In the genomic region with DNA sequence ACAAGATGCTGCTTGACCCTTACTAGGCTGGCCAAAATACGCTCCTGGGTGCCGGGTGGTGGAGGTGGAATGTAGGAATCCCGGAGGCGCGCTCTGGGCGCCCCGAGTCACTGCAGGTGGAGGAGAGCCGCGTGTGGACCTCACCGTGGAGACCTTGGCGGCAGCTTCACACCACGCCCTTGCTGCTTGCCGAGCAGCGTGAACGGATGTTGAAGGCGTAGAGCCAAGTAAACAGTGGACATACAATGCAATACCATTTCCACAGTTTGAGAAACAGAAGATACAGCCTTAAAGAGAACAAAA, we compare ENCODE assay signal across 8 cellular contexts. TPM values are rescaled to one million over a fixed set of nuclear protein-coding genes. Genes with fewer than 3 reads are reported as not detected.
DNase-seq lines count a peak whose midpoint lies in the region; ATAC-seq and TF ChIP-seq lines count a peak whose summit lies in the region.

No MANE protein-coding gene starts in this region.

- H3K36me3 ChIP-seq in BE2C (no peaks in the 10 kb centered on the region), vagina (no peaks in the 10 kb centered on the region)
- no peaks in the 10 kb centered on the region for H3K36me3 ChIP-seq in naive thymus-derived CD4-positive, alpha-beta T cell (ENCODE audit: control insufficient read depth in 2 of 3, insufficient read depth in 3 of 3, low read length in 3 of 3)

- peaks cover 0 to 5% (median 1%) of the 10 kb centered on the region in 11 donors for H3K9me3 Mint-ChIP-seq in naive thymus-derived CD4-positive, alpha-beta T cell

- peak overlapping the region; percentile 69 for H3K4me3 ChIP-seq in BE2C (ENCODE audit: low read depth, low read length)
- H3K4me3 ChIP-seq in naive thymus-derived CD4-positive, alpha-beta T cell (ENCODE audit: low read length): peak overlapping the region; percentile 77
- H3K4me3 ChIP-seq in vagina: peak overlapping the region; percentile 56 to 66

- DNase-seq in BE2C (no peak), NCI-H146 (lab: John Stamatoyannopoulos, UW) (peak; percentile 74), erythroblast (lab: John Stamatoyannopoulos, UW) (peak; percentile 72 to 75), vagina (ENCODE audit: extremely low spot score in 2 of 2) (no peak), NCI-H2196 treated with DMSO at 0.1 percent for 48 hours (lab: John Stamatoyannopoulos, UW; ENCODE audit: unreplicated experiment) (no peak)
- peak; percentile 39 for DNase-seq in activated CD8-positive, alpha-beta memory T cell treated with anti-CD3 and anti-CD28 coated beads, Interleukin-2, amount 50 U/mL, for 4 hours
- DNase-seq in naive thymus-derived CD4-positive, alpha-beta T cell: peak in 5 of 9 donors; percentile 17 to 37 (median 27)

- peaks cover 0 to 13% (median 0%) of the 10 kb centered on the region in 5 donors for H3K36me3 Mint-ChIP-seq in naive thymus-derived CD4-positive, alpha-beta T cell

- H3K9me3 ChIP-seq in BE2C: no peaks in the 10 kb centered on the region
- H3K9me3 ChIP-seq in naive thymus-derived CD4-positive, alpha-beta T cell (ENCODE audit: control insufficient read depth in 2 of 3, low read length in 3 of 3): no peaks in the 10 kb centered on the region
- H3K9me3 ChIP-seq in vagina: no peaks in the 10 kb centered on the region

- peaks cover 0 to 44% (median 0%) of the 10 kb centered on the region in 5 donors for H3K27me3 Mint-ChIP-seq in naive thymus-derived CD4-positive, alpha-beta T cell

- POLR2A ChIA-PET in naive thymus-derived CD4-positive, alpha-beta T cell (lab: Charles Lee): interaction anchor here (1.8 to 2.9 kb wide), 3 partner anchors 8 to 75 kb away, joined by 4 to 17 read pairs (median 7); a partner anchor contains a TSS

- H3K27ac Mint-ChIP-seq in naive thymus-derived CD4-positive, alpha-beta T cell: peak overlapping the region; percentile 34 to 92 (median 77)

- no peak for TF ChIP-seq POLR2A in erythroblast (IDR thresholded peaks at IDR 0.05; ENCODE audit: low read length)
- TF ChIP-seq POLR2A in vagina (IDR thresholded peaks at IDR 0.05): no peak

- intact Hi-C loops in naive thymus-derived CD4-positive, alpha-beta T cell (cut with micrococcal nuclease): loop anchor here (1.0 to 10.0 kb wide), 8 partner anchors 32 to 618 kb away; a partner anchor contains a TSS
- intact Hi-C loops in vagina (cut with DNase I): no loop called here

- CTCF ChIA-PET in naive thymus-derived CD4-positive, alpha-beta T cell (lab: Charles Lee): interaction anchor here (2.0 kb wide), 1 partner anchor 123 kb away, joined by 5 read pairs; no protein-coding TSS in a partner anchor

- peaks cover 27 to 31% (median 29%) of the 10 kb centered on the region in 7 donors for H3K4me1 Mint-ChIP-seq in naive thymus-derived CD4-positive, alpha-beta T cell

- H3K4me1 ChIP-seq in BE2C (no peaks in the 10 kb centered on the region), vagina (peaks cover 25% of the 10 kb centered on the region)
- H3K4me1 ChIP-seq in naive thymus-derived CD4-positive, alpha-beta T cell (ENCODE audit: control insufficient read depth in 2 of 2, insufficient read depth in 2 of 2, low read length in 2 of 2): peaks cover 10% of the 10 kb centered on the region in 2 donors

- H3K4me3 Mint-ChIP-seq in naive thymus-derived CD4-positive, alpha-beta T cell: peak overlapping the region; percentile 88 to 95 (median 90)

- H3K27me3 ChIP-seq in BE2C (0 out of 2 replicates have a peak, but pooled peaks cover 5% of the 10 kb centered on the region), vagina (no peaks in the 10 kb centered on the region)
- no peaks in the 10 kb centered on the region for H3K27me3 ChIP-seq in naive thymus-derived CD4-positive, alpha-beta T cell (ENCODE audit: control insufficient read depth in 2 of 2, insufficient read depth in 2 of 2, low read length in 2 of 2)

- no peak for TF ChIP-seq CTCF in BE2C (IDR thresholded peaks at IDR 0.05; ENCODE audit: low read depth, low read length)
- TF ChIP-seq CTCF in vagina (IDR thresholded peaks at IDR 0.05): no peak

- peak overlapping the region; percentile 50 for H3K27ac ChIP-seq in naive thymus-derived CD4-positive, alpha-beta T cell (ENCODE audit: low read depth, low read length)
- H3K27ac ChIP-seq in vagina: peak overlapping the region; percentile 71

- ATAC-seq in GM21360 (IDR thresholded peaks at IDR 0.05; ENCODE audit: unreplicated experiment): peak; percentile 30
- peak; percentile 33 for ATAC-seq in naive thymus-derived CD4-positive, alpha-beta T cell

RNA-seq across cellular contexts. Expression of a gene that starts 1.3 kb away (rescaled TPM):
- polyA plus RNA-seq in BE2C (2012; ENCODE audit: insufficient read depth, insufficient read length, low read depth): 1.4 TPM
- 1 to 10 TPM in 4 of 5 experiments, under 1 TPM in 1; 0.70 to 2.9 (median 2.3) TPM for total RNA-seq in naive thymus-derived CD4-positive, alpha-beta T cell
- polyA plus RNA-seq in naive thymus-derived CD4-positive, alpha-beta T cell: not detected
- total RNA-seq in vagina: 2.2 TPM

RNA-seq across cellular contexts. Expression of a gene that starts 35.6 kb away (rescaled TPM):
- 1.6 TPM for polyA plus RNA-seq in BE2C (2012; ENCODE audit: insufficient read depth, insufficient read length, low read depth)
- 1 to 10 TPM in 1 of 5 experiments, under 1 TPM in 2, not detected in 2; 0.24 to 1.4 (median 0.30) TPM for total RNA-seq in naive thymus-derived CD4-positive, alpha-beta T cell
- polyA plus RNA-seq in naive thymus-derived CD4-positive, alpha-beta T cell: not detected
- total RNA-seq in vagina: not detected

Comparison
In these comparisons a context has a peak if more than half of its experiments do, and no peak if none do; other contexts are left out.
1. DNase-seq: peak in NCI-H146 (single experiment), activated CD8-positive, alpha-beta memory T cell treated with anti-CD3 and anti-CD28 coated beads, Interleukin-2, amount 50 U/mL, for 4 hours (single experiment), erythroblast (2 of 2) and naive thymus-derived CD4-positive, alpha-beta T cell (5 of 9); none in BE2C (single experiment), vagina (0 of 2) and NCI-H2196 treated with DMSO at 0.1 percent for 48 hours (single experiment).
2. Peak in every context shown above with its lines, with median percentiles within 50 percentile points of each other: H3K4me3 ChIP-seq.